ENCODE assay signal across 17 cellular contexts in genomic region chrX:123322531-123322930, GRCh38.
DNase-seq lines count a peak whose midpoint lies in the region; ATAC-seq and TF ChIP-seq lines count a peak whose summit lies in the region.
"Had no signal": no experiment of that assay in that cellular context is flagged by ENCODE, and none has a peak within 500 bp of the region (broad histone marks: within the 10 kb centered on the region; RNA-seq: fewer than 3 reads in every experiment).

No MANE protein-coding gene starts in this region.

- CTCF ChIA-PET in Caco-2 (lab: Charles Lee), result no interaction called here

- H3K27ac ChIP-seq in GM23338 (ENCODE audit: low read depth) (no peak overlapping the region), VCaP (peak overlapping the region; percentile 13; the same call in 1 of the 2 replicates)

- H3K4me1 Mint-ChIP-seq in GM23338 (peaks cover 22% of the 10 kb centered on the region), nephron progenitor cell (peaks cover 10% of the 10 kb centered on the region), Caco-2 (ENCODE audit: low read depth, unreplicated experiment) (no peaks in the 10 kb centered on the region)
- H3K4me1 Mint-ChIP-seq: CD4-positive, CD25-positive, alpha-beta regulatory T cell; CD8-positive, alpha-beta memory T cell had no signal

- H3K36me3 ChIP-seq in GM23338 (ENCODE audit: insufficient read depth) (no peaks in the 10 kb centered on the region), Caco-2 (ENCODE audit: control insufficient read depth, insufficient read depth, low read length) (no peaks in the 10 kb centered on the region), MG63 (no peaks in the 10 kb centered on the region)
- H3K36me3 ChIP-seq: BE2C, HAP-1 had no signal

- H3K27me3 ChIP-seq in GM23338 (ENCODE audit: insufficient read depth) (no peaks in the 10 kb centered on the region), Caco-2 (replicated peaks; ENCODE audit: control insufficient read depth, insufficient read depth, low read length) (no peaks in the 10 kb centered on the region), MG63 (no peaks in the 10 kb centered on the region)
- H3K27me3 ChIP-seq: BE2C had no signal

- no peak overlapping the region for H3K4me3 Mint-ChIP-seq in GM23338
- no peak overlapping the region for H3K4me3 Mint-ChIP-seq in nephron progenitor cell
- H3K4me3 Mint-ChIP-seq in Caco-2 (ENCODE audit: unreplicated experiment), result no peak overlapping the region
- H3K4me3 Mint-ChIP-seq: CD4-positive, CD25-positive, alpha-beta regulatory T cell; CD8-positive, alpha-beta memory T cell had no signal

- ATAC-seq in GM23338 (0 out of 3 replicates have a peak, but pooled peaks have one; percentile 27), GM18502 (IDR thresholded peaks at IDR 0.05; ENCODE audit: poor library complexity, unreplicated experiment) (no peak)
- ATAC-seq: HepG2 had no signal

- peaks cover 18% of the 10 kb centered on the region for H3K4me1 ChIP-seq in GM23338 (ENCODE audit: insufficient read depth)
- H3K4me1 ChIP-seq in Caco-2, result no peaks in the 10 kb centered on the region
- H3K4me1 ChIP-seq: BE2C, HAP-1 had no signal

- H3K27me3 Mint-ChIP-seq in GM23338 (ENCODE audit: insufficient read depth, low read depth, poor library complexity) (no peaks in the 10 kb centered on the region), nephron progenitor cell (ENCODE audit: low read depth, poor library complexity) (peaks cover 3% of the 10 kb centered on the region), Caco-2 (ENCODE audit: insufficient read depth, unreplicated experiment) (peaks cover 3% of the 10 kb centered on the region)

- POLR2A ChIA-PET in Caco-2 (lab: Charles Lee), result no interaction called here

- H3K36me3 Mint-ChIP-seq in GM23338 (ENCODE audit: low read depth) (no peaks in the 10 kb centered on the region), nephron progenitor cell (ENCODE audit: low read depth) (peaks cover 35% of the 10 kb centered on the region), Caco-2 (ENCODE audit: insufficient read depth, unreplicated experiment) (no peaks in the 10 kb centered on the region)
- H3K36me3 Mint-ChIP-seq: CD4-positive, CD25-positive, alpha-beta regulatory T cell; CD8-positive, alpha-beta memory T cell had no signal

- H3K4me3 ChIP-seq in GM23338 (no peak overlapping the region), Caco-2 (ENCODE audit: low read depth, low read length) (no peak overlapping the region), MG63 (no peak overlapping the region)
- H3K4me3 ChIP-seq: HAP-1 had no signal

- H3K27ac Mint-ChIP-seq in GM23338 (no peak overlapping the region), nephron progenitor cell (peak overlapping the region; percentile 79), Caco-2 (ENCODE audit: unreplicated experiment) (no peak overlapping the region)
- H3K27ac Mint-ChIP-seq: CD4-positive, CD25-positive, alpha-beta regulatory T cell; CD8-positive, alpha-beta memory T cell had no signal

- no peaks in the 10 kb centered on the region for H3K79me2 ChIP-seq in GM23338 (replicated peaks; ENCODE audit: insufficient read depth)

- H3K4me2 ChIP-seq in GM23338, result no peak overlapping the region

- intact Hi-C loops in Caco-2 (cut with micrococcal nuclease; ENCODE audit: unreplicated experiment), result no loop called here

- H3K9me3 Mint-ChIP-seq in GM23338 (no peaks in the 10 kb centered on the region), nephron progenitor cell (peaks cover 42% of the 10 kb centered on the region), Caco-2 (ENCODE audit: unreplicated experiment) (no peaks in the 10 kb centered on the region)
- H3K9me3 Mint-ChIP-seq: CD8-positive, alpha-beta memory T cell had no signal

- H3K9me3 ChIP-seq in Caco-2, result no peaks in the 10 kb centered on the region
- no peaks in the 10 kb centered on the region for H3K9me3 ChIP-seq in MG63
- H3K9me3 ChIP-seq: BE2C, HAP-1 had no signal

- TF ChIP-seq CTCF in GM23338 (conservative IDR thresholded peaks at IDR 0.05; ENCODE audit: low read depth in 2 of 2) (no peak), VCaP (conservative IDR thresholded peaks at IDR 0.05) (no peak), nephron progenitor cell (IDR thresholded peaks at IDR 0.05) (no peak), Caco-2 (IDR thresholded peaks at IDR 0.05; ENCODE audit: insufficient read depth in 1 of 2, low read depth in 1 of 2, low read length in 1 of 2, severe bottlenecking in 1 of 2, unreplicated experiment in 1 of 2) (no peak)

- H2AFZ ChIP-seq in GM23338, result no peak overlapping the region

- no peaks in the 10 kb centered on the region for H3F3A ChIP-seq in GM23338 (replicated peaks; ENCODE audit: low read depth)

- H4K20me1 ChIP-seq in GM23338 (replicated peaks; ENCODE audit: insufficient read depth), result no peaks in the 10 kb centered on the region

- no peaks in the 10 kb centered on the region for H3K9me2 ChIP-seq in GM23338 (ENCODE audit: insufficient read depth)

- BruUV-seq in Caco-2 (replicated peaks; lab: Mats Ljungman, UMichigan), result no TSS peak

- DNase-seq in GM23338 (ENCODE audit: low spot score) (no peak), HuH-7 (ENCODE audit: low spot score) (peak; percentile 3), nephron progenitor cell (no peak), Caco-2 (no peak), MG63 (no peak)
- DNase-seq: ACHN; BE2C; C1 segment of cervical spinal cord; CD4-positive, CD25-positive, alpha-beta regulatory T cell; CD8-positive, alpha-beta memory T cell; COR-L47; DMS79 treated with DMSO at 0.1 percent for 48 hours; GF-D8 had no signal

TF ChIP-seq in GM23338, 12 proteins besides CTCF, POLR2A, EP300 and RAD21:
- TF ChIP-seq EZH2 (IDR thresholded peaks at IDR 0.05; ENCODE audit: low read depth, unreplicated experiment), result no peak
